In the genomic region with DNA sequence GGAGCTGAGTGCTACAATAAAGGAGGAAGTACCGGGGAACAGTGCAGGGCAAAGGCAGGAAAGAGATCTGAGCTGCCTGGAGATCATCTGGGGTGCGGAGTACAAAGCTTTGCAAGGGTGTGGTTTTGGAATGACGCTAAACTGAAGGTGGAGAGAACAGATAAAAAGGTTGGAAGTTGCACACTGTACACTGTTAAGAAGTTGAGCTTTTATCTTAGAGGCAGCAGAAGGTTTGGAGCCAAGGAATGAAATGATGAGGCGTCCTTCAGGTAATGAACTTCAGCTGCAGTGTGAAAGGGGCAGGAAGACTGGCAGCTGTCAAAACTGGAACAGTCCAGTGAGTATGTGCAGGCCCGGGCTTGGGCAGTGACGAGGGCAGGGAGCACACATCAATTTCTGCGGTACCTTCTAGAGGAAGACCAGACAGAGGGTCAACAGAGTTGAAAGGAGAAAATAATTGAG, we compare ENCODE assay signal across 1 cellular context.
TF ChIP-seq lines count a peak whose summit lies in the region.

No MANE protein-coding gene starts in this region.

TF ChIP-seq in HepG2, 621 proteins besides CTCF, POLR2A, EP300 and RAD21:
- no peak for TF ChIP-seq ZNF335 (CRISPR knock-in tag; IDR thresholded peaks at IDR 0.05)
- TF ChIP-seq, protein P1, sequence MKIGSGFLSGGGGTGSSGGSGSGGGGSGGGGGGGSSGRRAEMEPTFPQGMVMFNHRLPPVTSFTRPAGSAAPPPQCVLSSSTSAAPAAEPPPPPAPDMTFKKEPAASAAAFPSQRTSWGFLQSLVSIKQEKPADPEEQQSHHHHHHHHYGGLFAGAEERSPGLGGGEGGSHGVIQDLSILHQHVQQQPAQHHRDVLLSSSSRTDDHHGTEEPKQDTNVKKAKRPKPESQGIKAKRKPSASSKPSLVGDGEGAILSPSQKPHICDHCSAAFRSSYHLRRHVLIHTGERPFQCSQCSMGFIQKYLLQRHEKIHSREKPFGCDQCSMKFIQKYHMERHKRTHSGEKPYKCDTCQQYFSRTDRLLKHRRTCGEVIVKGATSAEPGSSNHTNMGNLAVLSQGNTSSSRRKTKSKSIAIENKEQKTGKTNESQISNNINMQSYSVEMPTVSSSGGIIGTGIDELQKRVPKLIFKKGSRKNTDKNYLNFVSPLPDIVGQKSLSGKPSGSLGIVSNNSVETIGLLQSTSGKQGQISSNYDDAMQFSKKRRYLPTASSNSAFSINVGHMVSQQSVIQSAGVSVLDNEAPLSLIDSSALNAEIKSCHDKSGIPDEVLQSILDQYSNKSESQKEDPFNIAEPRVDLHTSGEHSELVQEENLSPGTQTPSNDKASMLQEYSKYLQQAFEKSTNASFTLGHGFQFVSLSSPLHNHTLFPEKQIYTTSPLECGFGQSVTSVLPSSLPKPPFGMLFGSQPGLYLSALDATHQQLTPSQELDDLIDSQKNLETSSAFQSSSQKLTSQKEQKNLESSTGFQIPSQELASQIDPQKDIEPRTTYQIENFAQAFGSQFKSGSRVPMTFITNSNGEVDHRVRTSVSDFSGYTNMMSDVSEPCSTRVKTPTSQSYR (CRISPR knock-in tag; IDR thresholded peaks at IDR 0.05; ENCODE audit: borderline replicate concordance): no peak
- TF ChIP-seq, protein P2, sequence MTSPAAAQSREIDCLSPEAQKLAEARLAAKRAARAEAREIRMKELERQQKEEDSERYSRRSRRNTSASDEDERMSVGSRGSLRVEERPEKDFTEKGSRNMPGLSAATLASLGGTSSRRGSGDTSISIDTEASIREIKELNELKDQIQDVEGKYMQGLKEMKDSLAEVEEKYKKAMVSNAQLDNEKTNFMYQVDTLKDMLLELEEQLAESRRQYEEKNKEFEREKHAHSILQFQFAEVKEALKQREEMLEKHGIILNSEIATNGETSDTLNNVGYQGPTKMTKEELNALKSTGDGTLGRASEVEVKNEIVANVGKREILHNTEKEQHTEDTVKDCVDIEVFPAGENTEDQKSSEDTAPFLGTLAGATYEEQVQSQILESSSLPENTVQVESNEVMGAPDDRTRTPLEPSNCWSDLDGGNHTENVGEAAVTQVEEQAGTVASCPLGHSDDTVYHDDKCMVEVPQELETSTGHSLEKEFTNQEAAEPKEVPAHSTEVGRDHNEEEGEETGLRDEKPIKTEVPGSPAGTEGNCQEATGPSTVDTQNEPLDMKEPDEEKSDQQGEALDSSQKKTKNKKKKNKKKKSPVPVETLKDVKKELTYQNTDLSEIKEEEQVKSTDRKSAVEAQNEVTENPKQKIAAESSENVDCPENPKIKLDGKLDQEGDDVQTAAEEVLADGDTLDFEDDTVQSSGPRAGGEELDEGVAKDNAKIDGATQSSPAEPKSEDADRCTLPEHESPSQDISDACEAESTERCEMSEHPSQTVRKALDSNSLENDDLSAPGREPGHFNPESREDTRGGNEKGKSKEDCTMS (CRISPR knock-in tag; conservative IDR thresholded peaks at IDR 0.05): no peak
- TF ChIP-seq ZSCAN12 (CRISPR knock-in tag; IDR thresholded peaks at IDR 0.05): no peak
- TF ChIP-seq TOPORS (CRISPR knock-in tag; IDR thresholded peaks at IDR 0.05): no peak
- no peak for TF ChIP-seq ZNF777 (CRISPR knock-in tag; IDR thresholded peaks at IDR 0.05)
- no peak for TF ChIP-seq ATM (IDR thresholded peaks at IDR 0.05; ENCODE audit: borderline replicate concordance)
- TF ChIP-seq POLR2G (IDR thresholded peaks at IDR 0.05; ENCODE audit: low read depth, low read length): 0 out of 2 replicates have a peak, but pooled peaks have one; percentile 13
- peak; percentile 89 for TF ChIP-seq RBM22 (optimal IDR thresholded peaks at IDR 0.05; ENCODE audit: low read length)
- TF ChIP-seq NCOA2 (CRISPR knock-in tag; IDR thresholded peaks at IDR 0.05): no peak
- TF ChIP-seq, protein P3, sequence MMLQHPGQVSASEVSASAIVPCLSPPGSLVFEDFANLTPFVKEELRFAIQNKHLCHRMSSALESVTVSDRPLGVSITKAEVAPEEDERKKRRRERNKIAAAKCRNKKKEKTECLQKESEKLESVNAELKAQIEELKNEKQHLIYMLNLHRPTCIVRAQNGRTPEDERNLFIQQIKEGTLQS (CRISPR knock-in tag; IDR thresholded peaks at IDR 0.05): no peak
- TF ChIP-seq, protein P4, sequence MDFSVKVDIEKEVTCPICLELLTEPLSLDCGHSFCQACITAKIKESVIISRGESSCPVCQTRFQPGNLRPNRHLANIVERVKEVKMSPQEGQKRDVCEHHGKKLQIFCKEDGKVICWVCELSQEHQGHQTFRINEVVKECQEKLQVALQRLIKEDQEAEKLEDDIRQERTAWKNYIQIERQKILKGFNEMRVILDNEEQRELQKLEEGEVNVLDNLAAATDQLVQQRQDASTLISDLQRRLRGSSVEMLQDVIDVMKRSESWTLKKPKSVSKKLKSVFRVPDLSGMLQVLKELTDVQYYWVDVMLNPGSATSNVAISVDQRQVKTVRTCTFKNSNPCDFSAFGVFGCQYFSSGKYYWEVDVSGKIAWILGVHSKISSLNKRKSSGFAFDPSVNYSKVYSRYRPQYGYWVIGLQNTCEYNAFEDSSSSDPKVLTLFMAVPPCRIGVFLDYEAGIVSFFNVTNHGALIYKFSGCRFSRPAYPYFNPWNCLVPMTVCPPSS (IDR thresholded peaks at IDR 0.05): no peak
- TF ChIP-seq DPF2 (CRISPR knock-in tag; IDR thresholded peaks at IDR 0.05; ENCODE audit: borderline replicate concordance, low read depth): no peak
- TF ChIP-seq ZNF614 (CRISPR knock-in tag; IDR thresholded peaks at IDR 0.05; ENCODE audit: borderline replicate concordance): no peak
